In the genomic region with DNA sequence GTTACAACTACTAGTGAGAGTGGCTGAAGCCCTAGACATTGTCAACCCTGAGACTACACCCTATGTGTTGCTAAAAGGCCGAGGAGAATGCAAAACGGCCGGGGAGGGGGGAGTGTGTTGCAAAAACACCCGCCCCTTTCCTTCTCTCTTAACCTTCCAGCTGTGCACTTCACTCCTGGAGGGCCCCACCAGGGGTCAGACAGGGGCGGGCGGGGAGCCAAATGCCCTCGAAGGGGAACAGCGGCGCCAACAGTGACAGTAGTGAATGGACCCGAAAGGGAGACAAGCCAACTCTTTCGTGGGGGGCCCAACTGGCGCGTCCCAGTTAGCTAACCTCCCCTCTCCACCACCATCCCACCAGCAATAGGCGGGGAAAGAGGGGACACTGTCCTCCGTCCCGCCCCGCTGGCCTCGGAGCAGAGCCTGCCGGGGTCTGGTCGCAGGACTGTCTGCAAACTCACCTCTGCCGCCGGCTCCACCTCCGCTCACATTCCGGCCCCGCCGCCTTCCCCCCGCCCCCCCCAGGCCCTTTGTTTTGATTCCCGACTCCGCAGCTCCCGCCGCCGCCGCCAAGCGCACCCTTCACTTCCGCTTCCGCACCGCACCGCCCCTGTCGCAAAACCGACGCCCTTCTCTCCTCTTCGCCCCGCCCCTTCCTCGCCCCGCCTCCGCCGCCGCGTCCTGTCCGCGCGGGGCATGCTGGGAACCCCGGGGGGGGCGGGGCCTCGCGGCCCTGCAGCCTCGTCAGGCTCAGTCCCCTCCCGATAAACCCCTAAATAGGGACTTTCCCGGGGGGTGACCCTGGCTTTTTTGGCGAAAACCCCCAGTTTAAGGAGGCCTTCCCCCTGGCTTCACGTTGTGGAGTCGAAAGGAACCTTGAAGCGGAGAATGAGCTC, we compare ENCODE assay signal across 8 cellular contexts. TPM values are rescaled to one million over a fixed set of nuclear protein-coding genes. Genes with fewer than 3 reads are reported as not detected.
DNase-seq lines count a peak whose midpoint lies in the region; ATAC-seq, FAIRE-seq and TF ChIP-seq lines count a peak whose summit lies in the region.

A gene with protein sequence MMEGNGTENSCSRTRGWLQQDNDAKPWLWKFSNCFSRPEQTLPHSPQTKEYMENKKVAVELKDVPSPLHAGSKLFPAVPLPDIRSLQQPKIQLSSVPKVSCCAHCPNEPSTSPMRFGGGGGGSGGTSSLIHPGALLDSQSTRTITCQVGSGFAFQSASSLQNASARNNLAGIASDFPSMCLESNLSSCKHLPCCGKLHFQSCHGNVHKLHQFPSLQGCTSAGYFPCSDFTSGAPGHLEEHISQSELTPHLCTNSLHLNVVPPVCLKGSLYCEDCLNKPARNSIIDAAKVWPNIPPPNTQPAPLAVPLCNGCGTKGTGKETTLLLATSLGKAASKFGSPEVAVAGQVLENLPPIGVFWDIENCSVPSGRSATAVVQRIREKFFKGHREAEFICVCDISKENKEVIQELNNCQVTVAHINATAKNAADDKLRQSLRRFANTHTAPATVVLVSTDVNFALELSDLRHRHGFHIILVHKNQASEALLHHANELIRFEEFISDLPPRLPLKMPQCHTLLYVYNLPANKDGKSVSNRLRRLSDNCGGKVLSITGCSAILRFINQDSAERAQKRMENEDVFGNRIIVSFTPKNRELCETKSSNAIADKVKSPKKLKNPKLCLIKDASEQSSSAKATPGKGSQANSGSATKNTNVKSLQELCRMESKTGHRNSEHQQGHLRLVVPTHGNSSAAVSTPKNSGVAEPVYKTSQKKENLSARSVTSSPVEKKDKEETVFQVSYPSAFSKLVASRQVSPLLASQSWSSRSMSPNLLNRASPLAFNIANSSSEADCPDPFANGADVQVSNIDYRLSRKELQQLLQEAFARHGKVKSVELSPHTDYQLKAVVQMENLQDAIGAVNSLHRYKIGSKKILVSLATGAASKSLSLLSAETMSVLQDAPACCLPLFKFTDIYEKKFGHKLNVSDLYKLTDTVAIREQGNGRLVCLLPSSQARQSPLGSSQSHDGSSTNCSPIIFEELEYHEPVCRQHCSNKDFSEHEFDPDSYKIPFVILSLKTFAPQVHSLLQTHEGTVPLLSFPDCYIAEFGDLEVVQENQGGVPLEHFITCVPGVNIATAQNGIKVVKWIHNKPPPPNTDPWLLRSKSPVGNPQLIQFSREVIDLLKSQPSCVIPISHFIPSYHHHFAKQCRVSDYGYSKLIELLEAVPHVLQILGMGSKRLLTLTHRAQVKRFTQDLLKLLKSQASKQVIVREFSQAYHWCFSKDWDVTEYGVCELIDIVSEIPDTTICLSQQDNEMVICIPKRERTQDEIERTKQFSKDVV (N-terminal part only) (minus strand): TSS at position 598 of the 896 bp plus-strand sequence. CDS start 3,921 bp downstream, outside the sequence.

- H3K4me3 ChIP-seq in BE2C (ENCODE audit: low read depth, low read length): peak within 1 kb of the TSS; percentile 99
- peak within 1 kb of the TSS; percentile 97 for H3K4me3 ChIP-seq in choroid plexus epithelial cell (ENCODE audit: low read depth, low read length)

- H3K36me3 ChIP-seq in BE2C: peaks cover 11% of the 10 kb centered on the region

- H3K27ac ChIP-seq in layer of hippocampus (ENCODE audit: low read depth, low read length): peak within 1 kb of the TSS; percentile 99

- H3K27me3 ChIP-seq in BE2C: no peaks in the 10 kb centered on the region
- H3K27me3 ChIP-seq in layer of hippocampus (ENCODE audit: control insufficient read depth, insufficient read depth, low read length): no peaks in the 10 kb centered on the region

- no peaks in the 10 kb centered on the region for H3K9me3 ChIP-seq in BE2C

- peak; percentile 89 for FAIRE-seq in GM19239 (lab: Jason Lieb, UNC)

- H3K4me1 ChIP-seq in BE2C: peaks cover 4% of the 10 kb centered on the region; the same call in 1 of the 2 replicates

- DNase-seq in BE2C (peak; percentile 99), GM19239 (ENCODE audit: insufficient read length, low spot score) (no peak), NCI-H524 treated with DMSO at 0.1 percent for 48 hours (lab: John Stamatoyannopoulos, UW) (peak; percentile 70), choroid plexus epithelial cell (ENCODE audit: low read depth) (peak; percentile 96)
- DNase-seq in activated CD4-positive, alpha-beta T cell treated with anti-CD3 and anti-CD28 coated beads for 4 hours: peak; percentile 99 to 100
- DNase-seq in stimulated activated CD4-positive, alpha-beta T cell treated with anti-CD3 and anti-CD28 coated beads, Interleukin-1b, Interleukin-23, amount 100 ng/mL, for 24 hours (ENCODE audit: low read depth in 4 of 4, low spot score in 1 of 4): peak; percentile 99 to 100 (median 100)

- TF ChIP-seq CTCF in BE2C (IDR thresholded peaks at IDR 0.05; ENCODE audit: low read depth, low read length) (peak; percentile 41), choroid plexus epithelial cell (conservative IDR thresholded peaks at IDR 0.05; ENCODE audit: low read depth, low read length) (peak; percentile 44)

- peak; percentile 33 for ATAC-seq in HG03457 (IDR thresholded peaks at IDR 0.05; ENCODE audit: unreplicated experiment)

RNA-seq across cellular contexts. Expression of the gene that starts here (rescaled TPM):
- polyA plus RNA-seq in BE2C (2012; ENCODE audit: insufficient read depth, insufficient read length, low read depth): 34.9 TPM
